Comparison of ENCODE assay signal across 8 cellular contexts in the genomic region with DNA sequence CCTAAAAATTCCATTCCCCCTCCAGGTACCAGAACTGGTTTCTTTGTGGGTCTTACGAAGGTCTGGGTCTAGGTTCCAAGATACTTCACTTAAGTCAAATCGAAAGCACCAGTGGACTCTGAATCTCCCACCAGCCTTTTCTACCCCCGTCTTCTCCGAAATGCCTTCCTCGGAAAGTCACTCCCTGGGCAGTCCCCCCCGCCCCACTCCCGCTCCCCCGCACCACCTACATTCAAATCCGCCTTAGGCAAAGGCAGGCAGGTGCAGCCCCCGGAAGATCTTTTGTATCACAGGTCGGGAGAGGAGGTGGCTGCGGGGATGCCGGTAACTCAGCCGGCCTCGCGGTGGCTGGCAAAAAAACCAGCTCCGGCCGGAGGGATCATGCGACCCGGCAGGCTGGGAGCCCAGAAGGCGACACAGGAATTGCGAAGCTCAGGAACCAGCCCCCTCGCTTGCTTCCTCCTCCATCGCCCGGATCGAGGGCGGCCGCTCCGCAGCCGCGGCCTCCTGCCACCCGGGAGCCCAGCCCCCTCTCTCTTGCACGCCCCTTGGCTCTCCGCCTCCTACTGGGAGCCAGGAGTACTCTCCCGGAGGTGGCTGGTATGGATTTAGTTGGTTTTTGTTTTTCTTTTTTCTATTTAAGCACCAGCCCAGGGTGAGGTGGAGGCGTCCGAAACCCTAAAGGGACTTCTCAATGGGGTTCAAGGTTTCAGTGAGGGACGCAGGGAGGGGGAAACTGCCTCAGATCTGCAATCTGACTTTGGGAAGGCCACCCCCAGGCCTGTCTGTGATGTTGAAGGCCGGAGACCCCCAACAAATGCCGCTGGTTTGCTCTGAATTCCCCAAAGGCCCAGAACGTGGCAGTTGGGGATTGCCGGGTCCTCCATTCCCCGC. TPM values are rescaled to one million over a fixed set of nuclear protein-coding genes. Genes with fewer than 3 reads are reported as not detected.
DNase-seq lines count a peak whose midpoint lies in the region; ATAC-seq, FAIRE-seq and TF ChIP-seq lines count a peak whose summit lies in the region.

Gene BCL2L1, minus strand, starts transcription at position 481 of the 894 bp plus-strand sequence. CDS start 650 bp downstream, outside the sequence.

- peaks cover 31% of the 10 kb centered on the region for H3K4me1 ChIP-seq in mammary epithelial cell (ENCODE audit: insufficient read depth, low read length)
- peaks cover 5 to 23% of the 10 kb centered on the region in 2 donors for H3K4me1 ChIP-seq in small intestine (ENCODE audit: control insufficient read depth in 2 of 2, insufficient read depth in 1 of 2, low read depth in 1 of 2, low read length in 1 of 2)

- H3K27ac ChIP-seq in mammary epithelial cell (ENCODE audit: insufficient read depth, low read depth, low read length) (peak within 1 kb of the TSS; percentile 89), small intestine (ENCODE audit: low read depth in 1 of 2, low read length in 1 of 2) (peak within 1 kb of the TSS; percentile 99 to 100)

- peak within 1 kb of the TSS; percentile 77 for H3K4me3 ChIP-seq in WI38 (ENCODE audit: low read depth, low read length)
- H3K4me3 ChIP-seq in mammary epithelial cell (replicated peaks in 1 of 3; ENCODE audit: insufficient read depth in 1 of 3, low read depth in 2 of 3, low read length in 3 of 3), result peak within 1 kb of the TSS; percentile 78 to 89 (median 86)
- H3K4me3 ChIP-seq in small intestine (ENCODE audit: low read depth in 1 of 2, low read length in 2 of 2), result peak within 1 kb of the TSS; percentile 77 to 93

- intact Hi-C loops in mammary epithelial cell (cut with micrococcal nuclease), result loop anchor here (1.0 to 2.0 kb wide), 6 partner anchors 9 to 162 kb away; no protein-coding TSS in a partner anchor

- WGBS in mammary epithelial cell (ENCODE audit: low coverage, missing lambda C conversion rate), result 0% methylated on average over 21 of the region's 43 CpGs
- 0 to 1% (median 0%) methylated on average over 43 of the region's 43 CpGs for WGBS in small intestine, 3 donors

- H3K9ac ChIP-seq in mammary epithelial cell (ENCODE audit: insufficient read depth, low read length), result peak within 1 kb of the TSS; percentile 99

- H3K27me3 ChIP-seq in mammary epithelial cell (ENCODE audit: insufficient read depth, low read length), result no peaks in the 10 kb centered on the region
- H3K27me3 ChIP-seq in small intestine (ENCODE audit: control insufficient read depth in 2 of 2, insufficient read depth in 2 of 2, low read length in 2 of 2), result no peaks in the 10 kb centered on the region

- ATAC-seq in HG02678 (IDR thresholded peaks at IDR 0.05; ENCODE audit: unreplicated experiment) (peak; percentile 17), HG02973 (IDR thresholded peaks at IDR 0.05; ENCODE audit: unreplicated experiment) (no peak)

- CTCF ChIA-PET in mammary epithelial cell (lab: Charles Lee; ENCODE audit: low non-redundant PET), result interaction anchor here (1.2 kb wide), 1 partner anchor 61 kb away, joined by 14 read pairs; no protein-coding TSS in a partner anchor

- FAIRE-seq in small intestine (lab: Jason Lieb, UNC), result no peak

- H4K20me1 ChIP-seq in mammary epithelial cell (ENCODE audit: insufficient read depth, low read length), result no peaks in the 10 kb centered on the region

- H3K4me2 ChIP-seq in mammary epithelial cell (ENCODE audit: insufficient read depth, low read depth, low read length), result peak within 1 kb of the TSS; percentile 100

- peaks cover 5% of the 10 kb centered on the region for H3K36me3 ChIP-seq in mammary epithelial cell (ENCODE audit: insufficient read depth, low read length)
- peaks cover 0 to 4% of the 10 kb centered on the region in 2 donors for H3K36me3 ChIP-seq in small intestine (ENCODE audit: control insufficient read depth in 2 of 2, insufficient read depth in 2 of 2, low read length in 2 of 2)

- in situ Hi-C loops in mammary epithelial cell (cut with MboI; ENCODE audit: low sequenced_read_pairs in 2 of 2), result loop anchor here in 1 of 2 donors (5.0 to 25.0 kb wide), 2 partner anchors 45 to 160 kb away; no protein-coding TSS in a partner anchor

- H3K79me2 ChIP-seq in mammary epithelial cell (ENCODE audit: insufficient read depth, low read length), result peaks cover 56% of the 10 kb centered on the region

- TSS peak; percentile 1 for BruUV-seq in mammary epithelial cell (replicated peaks; lab: Mats Ljungman, UMichigan)

- TF ChIP-seq CTCF in WI38 (IDR thresholded peaks at IDR 0.05; ENCODE audit: low read depth, low read length) (peak; percentile 89), mammary epithelial cell (conservative IDR thresholded peaks at IDR 0.05 in 1 of 2, IDR thresholded peaks at IDR 0.05 in 1 of 2; ENCODE audit: extremely low read depth in 1 of 2, insufficient read depth in 1 of 2, low read depth in 1 of 2, low read length in 2 of 2) (peak; percentile 65 to 88)

- dilution Hi-C loops in mammary epithelial cell (cut with HindIII; ENCODE audit: low sequenced_read_pairs), result loop anchor here (5.0 to 25.0 kb wide), 3 partner anchors 45 to 160 kb away; no protein-coding TSS in a partner anchor

- H3K9me3 ChIP-seq in mammary epithelial cell (replicated peaks; ENCODE audit: insufficient read depth, low read length) (no peaks in the 10 kb centered on the region), small intestine (ENCODE audit: control insufficient read depth, low read depth) (no peaks in the 10 kb centered on the region)

- H2AFZ ChIP-seq in mammary epithelial cell (ENCODE audit: low read depth, low read length), result peak within 1 kb of the TSS; percentile 91

- peak; percentile 68 for DNase-seq in DMS53 treated with DMSO at 0.1 percent for 48 hours (lab: John Stamatoyannopoulos, UW; ENCODE audit: unreplicated experiment)
- DNase-seq in NCI-H2171 (lab: John Stamatoyannopoulos, UW), result peak; percentile 89
- DNase-seq in mammary epithelial cell, result peak; percentile 78
- peak; percentile 75 for DNase-seq in iPS-NIHi11 (ENCODE audit: low spot score)
- DNase-seq in small intestine, result peak; percentile 85

RNA-seq across cellular contexts. Expression of gene BCL2L1, which starts in this region (rescaled TPM):
- total RNA-seq in mammary epithelial cell, result 100 to 1,000 TPM; 196 to 212 TPM
- polyA plus RNA-seq in mammary epithelial cell (132 TPM), small intestine (100 to 1,000 TPM in 1 of 3 donors, 10 to 100 TPM in 2; 79.7 to 160 (median 92.8) TPM)
- 137 TPM for polyA minus RNA-seq in mammary epithelial cell
